In genomic region chr4:113878718-113879117, GRCh38 we compare ENCODE assay signal across 10 cellular contexts.
DNase-seq lines count a peak whose midpoint lies in the region; ATAC-seq, FAIRE-seq and TF ChIP-seq lines count a peak whose summit lies in the region.
"Had no signal": no experiment of that assay in that cellular context is flagged by ENCODE, and none has a peak within 500 bp of the region (broad histone marks: within the 10 kb centered on the region; RNA-seq: fewer than 3 reads in every experiment).

No MANE protein-coding gene starts in this region.

- no peaks in the 10 kb centered on the region for H3K27me3 ChIP-seq in AG04450 (ENCODE audit: control insufficient read depth, insufficient read depth, low read length)

- no peaks in the 10 kb centered on the region for H3K36me3 ChIP-seq in mucosa of descending colon (ENCODE audit: low read depth)

- no peak for ATAC-seq in mucosa of descending colon
- no peak for ATAC-seq in HG03520 (IDR thresholded peaks at IDR 0.05; ENCODE audit: unreplicated experiment)

- TF ChIP-seq CTCF in AG04450 (IDR thresholded peaks at IDR 0.05; ENCODE audit: low read depth, low read length) (peak; percentile 36; the same call in 1 of the 2 replicates), mucosa of descending colon (IDR thresholded peaks at IDR 0.05) (no peak), GM13977 (IDR thresholded peaks at IDR 0.05; ENCODE audit: extremely low read depth, insufficient read depth, missing control alignments) (no peak)

- intact Hi-C loops in mucosa of descending colon (cut with DNase I, micrococcal nuclease): no loop called here

- no peak overlapping the region for H3K4me3 ChIP-seq in AG04450 (ENCODE audit: low read depth, low read length)
- H3K4me3 ChIP-seq in mucosa of descending colon: no peak overlapping the region

- in situ Hi-C loops in GM13977 (cut with MboI; ENCODE audit: low pct_unique_long_range_greater_than_20kb, low sequenced_read_pairs, unreplicated experiment): no loop called here

- DNase-seq in AG04450 (ENCODE audit: low read depth, low spot score) (peak; percentile 16), H54 (ENCODE audit: insufficient read length, low spot score) (no peak), SK-N-DZ (ENCODE audit: low spot score) (peak; percentile 48), iPS DF 19.7 (ENCODE audit: low read depth, low spot score) (peak; percentile 73), mucosa of descending colon (no peak), cerebellum (ENCODE audit: low spot score) (no peak), GM13977 (ENCODE audit: low spot score) (no peak)
- DNase-seq: activated CD4-positive, alpha-beta T cell treated with anti-CD3 and anti-CD28 coated beads for 1 hour; NCI-H1694 treated with DMSO at 0.1 percent for 48 hours had no signal

- no peak overlapping the region for H3K27ac ChIP-seq in AG04450 (ENCODE audit: low read depth, low read length)

- CTCF ChIA-PET in AG04450 (lab: Charles Lee): no interaction called here

- no peaks in the 10 kb centered on the region for H3K4me1 ChIP-seq in mucosa of descending colon (ENCODE audit: low read depth)

- TF ChIP-seq POLR2A in H54 (IDR thresholded peaks at IDR 0.05; ENCODE audit: low read depth, low read length): no peak

- H3K9me3 ChIP-seq in AG04450 (ENCODE audit: control insufficient read depth, insufficient read depth, low read length): no peaks in the 10 kb centered on the region
- no peaks in the 10 kb centered on the region for H3K9me3 ChIP-seq in mucosa of descending colon

- FAIRE-seq in H54 (lab: Jason Lieb, UNC): peak; percentile 68

- POLR2A ChIA-PET in AG04450 (lab: Yijun Ruan, JAX): no interaction called here

Comparison
In these comparisons a context has a peak if more than half of its experiments do, and no peak if none do; other contexts are left out.
1. DNase-seq: peak in AG04450 (single experiment), SK-N-DZ (single experiment) and iPS DF 19.7 (single experiment); none in H54 (single experiment), mucosa of descending colon (0 of 3), cerebellum (single experiment) and GM13977 (single experiment).